In the genomic region with DNA sequence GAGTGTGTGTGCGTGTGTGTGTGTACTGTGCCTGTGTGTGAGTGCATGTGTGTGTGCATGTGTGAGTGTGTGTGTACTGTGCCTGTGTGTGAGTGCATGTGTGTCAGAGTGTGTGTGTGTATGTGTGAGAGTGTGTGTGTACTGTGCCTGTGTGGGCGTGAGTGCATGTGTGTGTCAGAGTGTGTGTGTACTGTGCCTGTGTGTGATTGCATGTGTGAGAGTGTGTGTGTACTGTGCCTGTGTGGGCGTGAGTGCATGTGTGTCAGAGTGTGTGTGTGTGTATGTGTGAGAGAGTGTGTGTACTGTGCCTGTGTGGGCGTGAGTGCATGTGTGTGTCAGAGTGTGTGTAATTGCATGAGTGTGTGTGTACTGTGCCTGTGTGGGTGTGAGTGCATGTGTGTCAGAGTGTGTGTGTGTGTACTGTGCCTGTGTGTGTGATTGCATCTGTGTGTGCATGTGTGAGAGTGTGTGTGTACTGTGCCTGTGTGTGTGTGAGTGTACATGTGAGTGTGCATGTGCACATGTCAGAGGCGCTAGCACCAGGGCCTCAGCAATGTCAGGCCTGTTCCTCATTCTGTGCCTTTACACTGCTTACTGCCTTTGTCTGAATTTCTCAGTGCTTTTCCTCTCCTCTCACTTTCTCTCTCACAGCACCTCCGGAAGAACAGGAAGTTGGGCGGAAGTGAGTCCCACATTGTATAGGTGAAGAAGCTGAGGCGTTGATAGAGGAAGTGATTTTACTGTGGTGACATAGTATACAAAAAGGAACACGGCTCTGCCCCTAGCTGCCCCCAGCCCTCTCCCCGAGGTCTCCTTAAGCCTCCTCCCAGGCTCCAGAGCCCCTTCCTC, we compare ENCODE assay signal across 13 cellular contexts. TPM values are rescaled to one million over a fixed set of nuclear protein-coding genes. Genes with fewer than 3 reads are reported as not detected.
DNase-seq lines count a peak whose midpoint lies in the region; ATAC-seq and TF ChIP-seq lines count a peak whose summit lies in the region.
"Had no signal": no experiment of that assay in that cellular context is flagged by ENCODE, and none has a peak within 500 bp of the region (broad histone marks: within the 10 kb centered on the region; RNA-seq: fewer than 3 reads in every experiment).

No MANE protein-coding gene starts in this region.

- H3K4me2 ChIP-seq in DND-41 (ENCODE audit: insufficient read depth, low read length): no peak overlapping the region

- no peaks in the 10 kb centered on the region for H3K79me2 ChIP-seq in DND-41 (ENCODE audit: insufficient read depth, low read length)
- H3K79me2 ChIP-seq: parathyroid adenoma had no signal

- H3K4me3 ChIP-seq in DND-41 (ENCODE audit: low read depth in 1 of 2, low read length in 2 of 2) (no peak overlapping the region), SJCRH30 (no peak overlapping the region)
- H3K4me3 ChIP-seq: colonic mucosa had no signal

- no peak overlapping the region for H2AFZ ChIP-seq in DND-41 (ENCODE audit: low read depth, low read length)
- H2AFZ ChIP-seq: parathyroid adenoma had no signal

- H3K27ac ChIP-seq in DND-41 (ENCODE audit: low read length): no peak overlapping the region
- H3K27ac ChIP-seq in SJCRH30: no peak overlapping the region
- H3K27ac ChIP-seq: colonic mucosa, parathyroid adenoma had no signal

- ATAC-seq in DND-41 (ENCODE audit: insufficient read depth, low read depth): peak; percentile 58; the same call in 2 of the 3 replicates
- ATAC-seq in GM19463 (IDR thresholded peaks at IDR 0.05; ENCODE audit: unreplicated experiment): peak; percentile 48
- ATAC-seq in esophagus mucosa: peak; percentile 20
- no peak for ATAC-seq in HG02938 (IDR thresholded peaks at IDR 0.05; ENCODE audit: unreplicated experiment)
- ATAC-seq in GM18517 (IDR thresholded peaks at IDR 0.05; ENCODE audit: unreplicated experiment): no peak

- no peaks in the 10 kb centered on the region for H4K20me1 ChIP-seq in DND-41 (ENCODE audit: insufficient read depth, low read length)

- H3K4me1 ChIP-seq in DND-41 (ENCODE audit: insufficient read depth, low read length) (no peaks in the 10 kb centered on the region), SJCRH30 (no peaks in the 10 kb centered on the region)
- H3K4me1 ChIP-seq: colonic mucosa, parathyroid adenoma had no signal

- no peaks in the 10 kb centered on the region for H3K36me3 ChIP-seq in DND-41 (ENCODE audit: insufficient read depth, low read length)
- no peaks in the 10 kb centered on the region for H3K36me3 ChIP-seq in SJCRH30
- H3K36me3 ChIP-seq: colonic mucosa had no signal

- H3K9me3 ChIP-seq in DND-41 (ENCODE audit: insufficient read depth, low read length, severe bottlenecking) (no peaks in the 10 kb centered on the region), SJCRH30 (replicated peaks) (no peaks in the 10 kb centered on the region)
- H3K9me3 ChIP-seq: colonic mucosa had no signal

- H3K27me3 ChIP-seq in DND-41 (ENCODE audit: insufficient read depth, low read length, poor library complexity) (no peaks in the 10 kb centered on the region), SJCRH30 (peaks cover 7% of the 10 kb centered on the region)
- H3K27me3 ChIP-seq: colonic mucosa had no signal

- H3K9ac ChIP-seq in DND-41 (ENCODE audit: low read depth, low read length): no peak overlapping the region
- H3K9ac ChIP-seq: parathyroid adenoma had no signal

- DNase-seq in DND-41 (peak; percentile 15), MV-4-11 (lab: John Stamatoyannopoulos, UW) (peak; percentile 32), SJCRH30 (no peak), superior temporal gyrus (ENCODE audit: extremely low spot score) (no peak)
- DNase-seq: colonic mucosa, EL, PC-3 had no signal

- TF ChIP-seq CTCF in DND-41 (IDR thresholded peaks at IDR 0.05; ENCODE audit: borderline replicate concordance, extremely low read depth, low read length, poor library complexity, severe bottlenecking): no peak

RNA-seq across cellular contexts. Expression of a gene that starts 4.9 kb away (rescaled TPM):
- total RNA-seq in esophagus mucosa: not detected
- not detected in 2 replicates for total RNA-seq in SJCRH30 (2014; rRNA removed; shearing (Covaris generic))
- total RNA-seq: activated CD8-positive, alpha-beta memory T cell treated with anti-CD3 and anti-CD28 coated beads for 36 hours; PC-3 had no signal

Comparison
In these comparisons a context has a peak if more than half of its experiments do, and no peak if none do; other contexts are left out.
1. ATAC-seq: peak in DND-41 (single experiment), GM19463 (single experiment) and esophagus mucosa (single experiment); none in HG02938 (single experiment) and GM18517 (single experiment).
2. DNase-seq: peak in DND-41 (single experiment) and MV-4-11 (single experiment); none in SJCRH30 (0 of 2) and superior temporal gyrus (single experiment).